ENCODE assay signal across 11 cellular contexts in the genomic region with DNA sequence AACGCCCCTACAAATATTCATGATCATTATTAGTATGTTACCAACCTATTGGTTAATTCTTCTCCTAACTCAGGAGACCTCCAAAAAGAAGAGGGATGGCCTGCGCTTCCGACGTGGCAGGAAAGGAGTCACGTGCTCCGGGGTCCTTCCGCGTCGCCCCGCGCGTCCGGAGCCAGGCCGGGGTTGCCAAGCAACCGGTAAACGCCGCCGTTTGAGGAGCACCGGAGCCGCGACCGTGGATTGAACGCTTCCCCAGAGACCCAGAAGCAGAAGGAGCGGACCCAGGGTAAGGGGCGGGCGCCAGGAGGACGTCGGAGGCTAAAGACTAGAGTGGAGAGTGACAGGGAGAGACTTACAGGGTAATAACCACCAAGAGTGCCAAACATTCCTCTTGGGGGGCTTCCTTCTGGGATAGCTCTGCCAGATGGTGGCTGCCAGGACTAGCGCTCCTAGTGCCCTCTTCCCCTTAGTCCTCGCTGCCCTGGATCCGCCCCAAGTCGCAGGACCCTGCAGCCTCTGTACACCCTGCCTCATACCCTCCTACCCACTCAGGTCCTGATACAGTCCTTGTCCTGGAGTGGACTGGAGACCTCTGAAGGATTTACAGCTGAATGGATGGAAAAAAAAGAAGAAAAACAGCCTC. TPM values are rescaled to one million over a fixed set of nuclear protein-coding genes. Genes with fewer than 3 reads are reported as not detected.
DNase-seq lines count a peak whose midpoint lies in the region; ATAC-seq, FAIRE-seq and TF ChIP-seq lines count a peak whose summit lies in the region.
"Had no signal": no experiment of that assay in that cellular context is flagged by ENCODE, and none has a peak within 500 bp of the region (broad histone marks: within the 10 kb centered on the region; RNA-seq: fewer than 3 reads in every experiment).

Gene DNAI2 (plus strand): TSS at position 175 of the 643 bp plus-strand sequence. CDS start 7,584 bp downstream, outside the sequence.

- peak within 1 kb of the TSS; percentile 64 for H3K27ac Mint-ChIP-seq in CD8-positive, alpha-beta T cell
- H3K27ac Mint-ChIP-seq in activated T-helper 17 cell treated with anti-CD3 and anti-CD28 coated beads, Interleukin-2, amount 50 U/mL, for 72 hours: peak within 1 kb of the TSS; percentile 93

- H3K4me3 Mint-ChIP-seq in CD8-positive, alpha-beta T cell: peak within 1 kb of the TSS; percentile 73
- peak within 1 kb of the TSS; percentile 85 for H3K4me3 Mint-ChIP-seq in activated T-helper 17 cell treated with anti-CD3 and anti-CD28 coated beads, Interleukin-2, amount 50 U/mL, for 72 hours

- peak within 1 kb of the TSS; percentile 39 for H3K4me2 ChIP-seq in mesendoderm (ENCODE audit: low read length)

- CTCF ChIA-PET in CD8-positive, alpha-beta T cell (lab: Charles Lee): interaction anchor here (1.4 to 2.8 kb wide), 3 partner anchors 12 to 63 kb away, joined by 3 to 7 read pairs (median 4); no protein-coding TSS in a partner anchor

- no peaks in the 10 kb centered on the region for H3K9me3 ChIP-seq in CD8-positive, alpha-beta T cell (ENCODE audit: low read length)

- peak in 4 of 7 experiments; percentile 7 to 61 (median 30) for DNase-seq in CD8-positive, alpha-beta T cell
- DNase-seq in NCI-H1436 treated with DMSO at 0.1 percent for 48 hours (lab: John Stamatoyannopoulos, UW): peak; percentile 55
- peak; percentile 62 for DNase-seq in mesendoderm
- DNase-seq in HuH-7 (ENCODE audit: low spot score): no peak
- no peak for DNase-seq in D721Med (ENCODE audit: insufficient read length, low spot score)
- DNase-seq in NAMALWA (ENCODE audit: low spot score): no peak

- no peak within 1 kb of the TSS for H3K18ac ChIP-seq in mesendoderm (ENCODE audit: low read length)

- H2BK120ac ChIP-seq in mesendoderm (ENCODE audit: low read depth, low read length): no peak within 1 kb of the TSS

- WGBS in mesendoderm (ENCODE audit: extremely low coverage, insufficient coverage, low lambda C conversion rate): no CpG with 5 or more reads among the region's 32 CpGs

- H3K27me3 ChIP-seq in CD8-positive, alpha-beta T cell (ENCODE audit: insufficient read depth, low read length): no peaks in the 10 kb centered on the region
- H3K27me3 ChIP-seq in mesendoderm (ENCODE audit: insufficient read depth, low read length, poor library complexity): no peaks in the 10 kb centered on the region

- H3K9ac ChIP-seq in mesendoderm (ENCODE audit: low read length): peak within 1 kb of the TSS; percentile 10

- intact Hi-C loops in CD8-positive, alpha-beta T cell (cut with DNase I, micrococcal nuclease): no loop called here

- no peaks in the 10 kb centered on the region for H3K27me3 Mint-ChIP-seq in CD8-positive, alpha-beta T cell (ENCODE audit: low read depth)
- H3K27me3 Mint-ChIP-seq in activated T-helper 17 cell treated with anti-CD3 and anti-CD28 coated beads, Interleukin-2, amount 50 U/mL, for 72 hours: no peaks in the 10 kb centered on the region

- no peak for TF ChIP-seq CTCF in CD8-positive, alpha-beta T cell (IDR thresholded peaks at IDR 0.05)
- TF ChIP-seq CTCF in D721Med (IDR thresholded peaks at IDR 0.05; ENCODE audit: insufficient read depth, missing control alignments): no peak

- H3K9me3 Mint-ChIP-seq in CD8-positive, alpha-beta T cell: no peaks in the 10 kb centered on the region
- H3K9me3 Mint-ChIP-seq in activated T-helper 17 cell treated with anti-CD3 and anti-CD28 coated beads, Interleukin-2, amount 50 U/mL, for 72 hours: no peaks in the 10 kb centered on the region

- H3K23ac ChIP-seq in mesendoderm (ENCODE audit: low read length): no peak within 1 kb of the TSS

- H3K36me3 ChIP-seq in CD8-positive, alpha-beta T cell (ENCODE audit: insufficient read depth, low read length): no peaks in the 10 kb centered on the region
- no peaks in the 10 kb centered on the region for H3K36me3 ChIP-seq in mesendoderm (ENCODE audit: control insufficient read depth, insufficient read depth, low read length)

- H3K36me3 Mint-ChIP-seq in CD8-positive, alpha-beta T cell: no peaks in the 10 kb centered on the region
- H3K36me3 Mint-ChIP-seq in activated T-helper 17 cell treated with anti-CD3 and anti-CD28 coated beads, Interleukin-2, amount 50 U/mL, for 72 hours (ENCODE audit: low read depth): no peaks in the 10 kb centered on the region

- H2BK15ac ChIP-seq in mesendoderm (replicated peaks; ENCODE audit: low read depth): no peak within 1 kb of the TSS

- H3K56ac ChIP-seq in mesendoderm (ENCODE audit: low read length): no peak within 1 kb of the TSS

- H4K8ac ChIP-seq in mesendoderm (ENCODE audit: low read depth, low read length): no peak within 1 kb of the TSS

- H2AK5ac ChIP-seq in mesendoderm (ENCODE audit: low read length): no peak within 1 kb of the TSS

- peak; percentile 31 for ATAC-seq in CD8-positive, alpha-beta T cell
- peak; percentile 54 for ATAC-seq in activated T-helper 17 cell treated with anti-CD3 and anti-CD28 coated beads, Interleukin-2, amount 50 U/mL, for 72 hours (replicated peaks)
- ATAC-seq in GM21619 (IDR thresholded peaks at IDR 0.05; ENCODE audit: unreplicated experiment): no peak

- H3K4ac ChIP-seq in mesendoderm (ENCODE audit: low read depth, low read length): no peak within 1 kb of the TSS

- FAIRE-seq in D721Med (lab: Jason Lieb, UNC): no peak
- FAIRE-seq: bronchial epithelial cell had no signal

- POLR2A ChIA-PET in CD8-positive, alpha-beta T cell (lab: Charles Lee): interaction anchor here (0.6 to 1.2 kb wide), 3 partner anchors 9 to 1669 kb away, joined by 3 read pairs; no protein-coding TSS in a partner anchor

- peak within 1 kb of the TSS; percentile 36 for H3K4me3 ChIP-seq in CD8-positive, alpha-beta T cell (ENCODE audit: low read depth, low read length)
- H3K4me3 ChIP-seq in mesendoderm (ENCODE audit: low read length): no peak within 1 kb of the TSS
- H3K4me3 ChIP-seq: SK-N-MC had no signal

- H3K27ac ChIP-seq in CD8-positive, alpha-beta T cell (ENCODE audit: low read depth, low read length): no peak within 1 kb of the TSS
- no peak within 1 kb of the TSS for H3K27ac ChIP-seq in mesendoderm (ENCODE audit: low read depth, low read length)
- H3K27ac ChIP-seq: SK-N-MC had no signal

- H3K79me1 ChIP-seq in mesendoderm (ENCODE audit: low read length): no peaks in the 10 kb centered on the region

- H3K4me1 Mint-ChIP-seq in CD8-positive, alpha-beta T cell (ENCODE audit: low read depth): peaks cover 25% of the 10 kb centered on the region
- H3K4me1 Mint-ChIP-seq in activated T-helper 17 cell treated with anti-CD3 and anti-CD28 coated beads, Interleukin-2, amount 50 U/mL, for 72 hours: peaks cover 12% of the 10 kb centered on the region

- H3K79me2 ChIP-seq in mesendoderm (ENCODE audit: control insufficient read depth, insufficient read depth, low read length): no peaks in the 10 kb centered on the region

- H4K5ac ChIP-seq in mesendoderm (ENCODE audit: low read length): no peak within 1 kb of the TSS

- peaks cover 17% of the 10 kb centered on the region for H3K4me1 ChIP-seq in CD8-positive, alpha-beta T cell (ENCODE audit: insufficient read depth, low read length)
- H3K4me1 ChIP-seq in mesendoderm (ENCODE audit: control insufficient read depth, low read depth, low read length): no peaks in the 10 kb centered on the region

- H2BK5ac ChIP-seq in mesendoderm (ENCODE audit: low read length): no peak within 1 kb of the TSS

RNA-seq across cellular contexts. Expression of gene DNAI2, which starts in this region (rescaled TPM):
- under 1 TPM; 0.22 to 0.35 TPM for total RNA-seq in CD8-positive, alpha-beta T cell
- total RNA-seq in activated T-helper 17 cell treated with anti-CD3 and anti-CD28 coated beads, Interleukin-2, amount 50 U/mL, for 72 hours: 1 to 10 TPM in 1 of 2 donors, under 1 TPM in 1; 0.19 to 1.6 TPM
- not detected for polyA plus RNA-seq in mesendoderm (2013, experiment 1 of 2)
- not detected for polyA plus RNA-seq in mesendoderm (2013, experiment 2 of 2)
- total RNA-seq: bronchial epithelial cell, lung microvascular endothelial cell had no signal

Comparison
In these comparisons a context has a peak if more than half of its experiments do, and no peak if none do; other contexts are left out.
1. Peak in DNase-seq, ATAC-seq and H3K4me3 ChIP-seq in CD8-positive, alpha-beta T cell; RNA of the gene not detected or under 1 TPM.
2. DNase-seq: peak in NCI-H1436 treated with DMSO at 0.1 percent for 48 hours (single experiment) and mesendoderm (single experiment); none in HuH-7 (single experiment), D721Med (single experiment) and NAMALWA (single experiment).